Comparison of ENCODE assay signal across 9 cellular contexts in the genomic region with DNA sequence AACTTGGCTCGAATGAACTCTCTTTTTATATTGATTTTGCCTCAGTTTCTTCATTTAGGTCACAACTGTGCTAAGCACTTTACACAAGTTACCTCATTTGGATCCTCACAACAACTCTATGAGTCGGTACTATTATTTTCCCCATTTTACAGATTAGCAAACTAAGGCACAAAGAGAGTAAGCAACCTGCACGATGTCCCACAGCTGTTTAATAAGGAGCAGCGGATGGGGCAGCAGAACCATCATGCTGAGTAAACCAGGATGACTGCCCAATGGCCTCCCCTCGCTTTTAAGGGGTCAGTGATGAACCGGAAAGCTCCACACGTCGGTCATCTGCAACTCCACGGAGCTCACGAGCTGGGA. TPM values are rescaled to one million over a fixed set of nuclear protein-coding genes. Genes with fewer than 3 reads are reported as not detected.
A peak's percentile ranks its signal among the peaks of the same experiment; 100 is the strongest.
DNase-seq lines count a peak whose midpoint lies in the region; ATAC-seq and TF ChIP-seq lines count a peak whose summit lies in the region.
"Had no signal": no experiment of that assay in that cellular context is flagged by ENCODE, and none has a peak within 500 bp of the region (broad histone marks: within the 10 kb centered on the region; RNA-seq: fewer than 3 reads in every experiment).

No MANE protein-coding gene starts in this region.

- peak overlapping the region; percentile 57 for H3K4me3 ChIP-seq in astrocyte of the cerebellum (ENCODE audit: low read depth, low read length)
- H3K4me3 ChIP-seq in lower lobe of right lung: peak overlapping the region; percentile 82
- peak overlapping the region; percentile 78 to 94 (median 84) for H3K4me3 ChIP-seq in upper lobe of left lung

- no peaks in the 10 kb centered on the region for H3K9me3 Mint-ChIP-seq in activated naive CD4-positive, alpha-beta T cell treated with anti-CD3 and anti-CD28 coated beads, Interleukin-2, amount 50 U/mL, for 24 hours

- H3K36me3 ChIP-seq in lower lobe of right lung (no peaks in the 10 kb centered on the region), upper lobe of left lung (no peaks in the 10 kb centered on the region)

- no peaks in the 10 kb centered on the region for H3K4me1 Mint-ChIP-seq in activated naive CD4-positive, alpha-beta T cell treated with anti-CD3 and anti-CD28 coated beads, Interleukin-2, amount 50 U/mL, for 24 hours

- WGBS in upper lobe of left lung, 2 donors: 21 to 38% methylated on average over 5 to 10 of the region's 10 CpGs

- peaks cover 28% of the 10 kb centered on the region for H3K27me3 Mint-ChIP-seq in activated naive CD4-positive, alpha-beta T cell treated with anti-CD3 and anti-CD28 coated beads, Interleukin-2, amount 50 U/mL, for 24 hours

- TF ChIP-seq EP300 in upper lobe of left lung (IDR thresholded peaks at IDR 0.05): no peak

- DNase-seq in activated naive CD4-positive, alpha-beta T cell treated with Interleukin-2 at 50 U/mL for 16 hours: no peak
- no peak for DNase-seq in astrocyte of the cerebellum (ENCODE audit: low read depth)
- DNase-seq in lower lobe of right lung: no peak
- DNase-seq in upper lobe of left lung: no peak
- DNase-seq in COLO829 (ENCODE audit: low spot score): no peak
- no peak for DNase-seq in NCI-H2107 (lab: John Stamatoyannopoulos, UW)
- DNase-seq in GM03348 (ENCODE audit: low spot score): no peak

- in situ Hi-C loops in astrocyte of the cerebellum (cut with HindIII; ENCODE audit: low sequenced_read_pairs): no loop called here

- no peak overlapping the region for H3K27ac Mint-ChIP-seq in activated naive CD4-positive, alpha-beta T cell treated with anti-CD3 and anti-CD28 coated beads, Interleukin-2, amount 50 U/mL, for 24 hours

- H3K4me3 Mint-ChIP-seq in activated naive CD4-positive, alpha-beta T cell treated with anti-CD3 and anti-CD28 coated beads, Interleukin-2, amount 50 U/mL, for 24 hours: peak overlapping the region; percentile 20

- TF ChIP-seq POLR2A in upper lobe of left lung (IDR thresholded peaks at IDR 0.05): no peak

- peak overlapping the region; percentile 79 for H3K27ac ChIP-seq in lower lobe of right lung
- H3K27ac ChIP-seq in upper lobe of left lung: peak overlapping the region; percentile 52 to 81 (median 65)

- intact Hi-C loops in lower lobe of right lung (cut with DNase I): no loop called here

- no peaks in the 10 kb centered on the region for H3K36me3 Mint-ChIP-seq in activated naive CD4-positive, alpha-beta T cell treated with anti-CD3 and anti-CD28 coated beads, Interleukin-2, amount 50 U/mL, for 24 hours

- H3K27me3 ChIP-seq in lower lobe of right lung (ENCODE audit: low read depth) (no peaks in the 10 kb centered on the region), upper lobe of left lung (no peaks in the 10 kb centered on the region)

- H3K9me3 ChIP-seq in lower lobe of right lung (no peaks in the 10 kb centered on the region), upper lobe of left lung (no peaks in the 10 kb centered on the region)

- TF ChIP-seq CTCF in astrocyte of the cerebellum (IDR thresholded peaks at IDR 0.05; ENCODE audit: low read depth, low read length, missing control alignments) (no peak), lower lobe of right lung (IDR thresholded peaks at IDR 0.05) (no peak), upper lobe of left lung (IDR thresholded peaks at IDR 0.05) (no peak)

- ATAC-seq in lower lobe of right lung (no peak), upper lobe of left lung (ENCODE audit: low FRiP score in 2 of 2) (peak in 1 of 2 donors; percentile 15)

- H3K4me1 ChIP-seq in lower lobe of right lung (peaks cover 28% of the 10 kb centered on the region), upper lobe of left lung (peaks cover 10 to 33% (median 20%) of the 10 kb centered on the region in 4 donors)

RNA-seq across cellular contexts. Expression of a gene that starts 0.6 kb away (rescaled TPM):
- total RNA-seq in lower lobe of right lung: 10.2 TPM
- 10 to 100 TPM in 2 of 6 donors, 1 to 10 TPM in 4; 3.2 to 13.7 (median 6.5) TPM for total RNA-seq in upper lobe of left lung

RNA-seq across cellular contexts. Expression of a gene that starts 38.3 kb away (rescaled TPM):
- total RNA-seq in lower lobe of right lung: not detected
- not detected for total RNA-seq in upper lobe of left lung
- total RNA-seq: RPMI7951 had no signal
